Comparison of ENCODE assay signal across 1 cellular context in genomic region chr3:39107056-39107873, GRCh38.
A peak's percentile ranks its signal among the peaks of the same experiment; 100 is the strongest.
TF ChIP-seq lines count a peak whose summit lies in the region.

Gene GORASP1 (minus strand): TSS chr3:39107627. CDS start chr3:39107541, 86 bp downstream.
Gene TTC21A (plus strand): TSS chr3:39107680. CDS start chr3:39107838, 158 bp downstream.

TF ChIP-seq in WTC11, 78 proteins besides CTCF, POLR2A, EP300 and RAD21 (continued from another document and continues in another):
- TF ChIP-seq PREB (CRISPR knock-in tag; IDR thresholded peaks at IDR 0.05; ENCODE audit: borderline replicate concordance) (0 out of 2 replicates have a peak, but pooled peaks have one; percentile 39), ZNF512 (CRISPR knock-in tag; IDR thresholded peaks at IDR 0.05; ENCODE audit: borderline replicate concordance) (no peak), ZBTB43 (CRISPR knock-in tag; IDR thresholded peaks at IDR 0.05) (no peak), ZNF121 (CRISPR knock-in tag; IDR thresholded peaks at IDR 0.05) (no peak), TCF7 (CRISPR knock-in tag; IDR thresholded peaks at IDR 0.05; ENCODE audit: low read depth) (no peak), ZNF671 (CRISPR knock-in tag; IDR thresholded peaks at IDR 0.05) (no peak), OVOL2 (CRISPR knock-in tag; IDR thresholded peaks at IDR 0.05; ENCODE audit: borderline replicate concordance) (no peak), TP53 (CRISPR knock-in tag; IDR thresholded peaks at IDR 0.05) (no peak), MYBL2 (CRISPR knock-in tag; IDR thresholded peaks at IDR 0.05) (no peak), ZNF232 (CRISPR knock-in tag; IDR thresholded peaks at IDR 0.05) (no peak), ATF1 (CRISPR knock-in tag; IDR thresholded peaks at IDR 0.05) (no peak), AR (CRISPR knock-in tag; IDR thresholded peaks at IDR 0.05) (no peak), ZNF423 (CRISPR knock-in tag; IDR thresholded peaks at IDR 0.05) (0 out of 2 replicates have a peak, but pooled peaks have one; percentile 22), FOXJ3 (CRISPR knock-in tag; IDR thresholded peaks at IDR 0.05; ENCODE audit: borderline replicate concordance) (no peak), NFYB (CRISPR knock-in tag; conservative IDR thresholded peaks at IDR 0.05; ENCODE audit: low read depth) (no peak), FOXP1 (CRISPR knock-in tag; IDR thresholded peaks at IDR 0.05; ENCODE audit: borderline replicate concordance) (no peak), USF2 (CRISPR knock-in tag; IDR thresholded peaks at IDR 0.05) (no peak), FOXK1 (CRISPR knock-in tag; IDR thresholded peaks at IDR 0.05) (peak; percentile 68), ZNF425 (CRISPR knock-in tag; conservative IDR thresholded peaks at IDR 0.05) (no peak), ZNF317 (CRISPR knock-in tag; IDR thresholded peaks at IDR 0.05; ENCODE audit: borderline replicate concordance, low read depth) (no peak), PRRX2 (CRISPR knock-in tag; IDR thresholded peaks at IDR 0.05) (no peak), NFE2L1 (CRISPR knock-in tag; IDR thresholded peaks at IDR 0.05) (no peak), SMAD3 (CRISPR knock-in tag; IDR thresholded peaks at IDR 0.05; ENCODE audit: borderline replicate concordance) (no peak), STAT6 (CRISPR knock-in tag; conservative IDR thresholded peaks at IDR 0.05; ENCODE audit: low read depth) (no peak), ATF6 (CRISPR knock-in tag; IDR thresholded peaks at IDR 0.05) (no peak), USF1 (CRISPR knock-in tag; IDR thresholded peaks at IDR 0.05) (0 out of 2 replicates have a peak, but pooled peaks have one; percentile 39), HMGA2 (CRISPR knock-in tag; IDR thresholded peaks at IDR 0.05) (no peak), RORB (CRISPR knock-in tag; IDR thresholded peaks at IDR 0.05) (no peak), AFF4 (CRISPR knock-in tag; IDR thresholded peaks at IDR 0.05; ENCODE audit: borderline replicate concordance) (no peak), NR2C2 (CRISPR knock-in tag; IDR thresholded peaks at IDR 0.05) (no peak), ZNF138 (CRISPR knock-in tag; conservative IDR thresholded peaks at IDR 0.05) (no peak), TEAD4 (CRISPR knock-in tag; IDR thresholded peaks at IDR 0.05) (no peak), E2F1 (CRISPR knock-in tag; IDR thresholded peaks at IDR 0.05) (no peak), MXD4 (CRISPR knock-in tag; IDR thresholded peaks at IDR 0.05; ENCODE audit: borderline replicate concordance) (no peak), GRHL2 (CRISPR knock-in tag; IDR thresholded peaks at IDR 0.05; ENCODE audit: insufficient replicate concordance, severe bottlenecking) (no peak), GTF2I (CRISPR knock-in tag; conservative IDR thresholded peaks at IDR 0.05) (no peak), RELA (CRISPR knock-in tag; IDR thresholded peaks at IDR 0.05; ENCODE audit: borderline replicate concordance) (no peak), ETV6 (CRISPR knock-in tag; IDR thresholded peaks at IDR 0.05) (peak; percentile 78; the same call in 1 of the 2 replicates)
